ENCODE assay signal across 7 cellular contexts in the genomic region with DNA sequence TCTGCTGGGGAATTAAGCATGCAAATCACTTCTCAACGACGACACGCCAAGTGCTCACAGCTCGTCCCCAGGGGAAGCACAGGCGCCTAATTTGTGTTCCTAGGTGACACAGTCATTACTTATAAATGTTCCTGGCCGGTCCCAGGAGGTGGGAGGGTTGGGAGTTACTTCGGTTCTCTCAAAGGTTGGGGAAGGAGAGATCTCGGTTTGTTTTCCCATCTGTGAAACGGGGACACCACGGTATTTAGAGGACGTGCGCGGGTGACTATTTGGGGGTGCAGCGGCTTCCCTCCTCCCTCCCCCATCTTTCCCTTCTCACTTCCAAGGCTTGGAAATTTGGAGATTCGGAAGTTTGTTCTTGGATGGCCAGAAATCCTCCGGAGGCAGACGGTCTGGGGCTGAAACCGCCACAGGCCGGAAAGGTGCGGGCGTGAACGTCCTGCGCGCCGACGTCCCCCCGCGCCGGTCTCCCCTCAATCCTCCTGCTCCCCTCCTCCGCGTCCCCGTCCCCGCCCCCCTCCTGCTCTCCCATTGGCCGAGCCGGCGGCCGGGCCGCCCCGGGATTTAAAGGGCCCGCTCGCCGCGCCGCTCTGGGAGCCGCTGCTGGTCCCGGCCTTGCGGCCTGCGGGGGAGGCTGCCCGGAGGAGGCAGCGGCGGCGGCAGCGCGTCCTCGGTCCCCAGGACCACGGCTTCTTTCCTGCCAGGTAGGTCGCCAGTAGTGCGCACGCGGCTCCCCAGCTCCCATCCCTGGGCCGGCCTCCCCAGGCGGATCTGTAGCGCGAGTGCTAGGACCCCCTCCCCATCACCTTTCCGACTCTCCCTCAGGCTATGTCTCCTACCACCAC. TPM values are rescaled to one million over a fixed set of nuclear protein-coding genes. Genes with fewer than 3 reads are reported as not detected.
A peak's percentile ranks its signal among the peaks of the same experiment; 100 is the strongest.
DNase-seq lines count a peak whose midpoint lies in the region; ATAC-seq lines count a peak whose summit lies in the region.

A gene (plus strand): TSS at position 593 of the 845 bp plus-strand sequence. CDS start 829 bp downstream, outside the sequence.

- ATAC-seq in GM18498 (IDR thresholded peaks at IDR 0.05; ENCODE audit: unreplicated experiment) = peak; percentile 88
- peak; percentile 62 for ATAC-seq in HG02870 (IDR thresholded peaks at IDR 0.05; ENCODE audit: unreplicated experiment)

- DNase-seq in NCI-H2227 (lab: John Stamatoyannopoulos, UW; ENCODE audit: unreplicated experiment) (peak; percentile 84), cerebellum (ENCODE audit: low spot score) (peak; percentile 93), left kidney (ENCODE audit: low read depth, low spot score) (peak; percentile 89)
- DNase-seq in activated CD4-positive, alpha-beta T cell treated with anti-CD3 and anti-CD28 coated beads for 24 hours (ENCODE audit: low read depth in 2 of 2) = peak; percentile 63 to 71
- DNase-seq in stimulated activated CD4-positive, alpha-beta T cell treated with anti-CD3 and anti-CD28 coated beads, Interleukin-2, amount 100 ng/mL, for 24 hours = peak; percentile 82 to 84

RNA-seq across cellular contexts. Expression of the gene that starts here (rescaled TPM):
- total RNA-seq in cerebellum = 9.4 TPM

Comparison
In these comparisons a context has a peak if more than half of its experiments do, and no peak if none do; other contexts are left out.
1. Peak in every context shown above with its lines: DNase-seq and ATAC-seq.